8 cellular contexts compared by ENCODE assay signal in the genomic region with DNA sequence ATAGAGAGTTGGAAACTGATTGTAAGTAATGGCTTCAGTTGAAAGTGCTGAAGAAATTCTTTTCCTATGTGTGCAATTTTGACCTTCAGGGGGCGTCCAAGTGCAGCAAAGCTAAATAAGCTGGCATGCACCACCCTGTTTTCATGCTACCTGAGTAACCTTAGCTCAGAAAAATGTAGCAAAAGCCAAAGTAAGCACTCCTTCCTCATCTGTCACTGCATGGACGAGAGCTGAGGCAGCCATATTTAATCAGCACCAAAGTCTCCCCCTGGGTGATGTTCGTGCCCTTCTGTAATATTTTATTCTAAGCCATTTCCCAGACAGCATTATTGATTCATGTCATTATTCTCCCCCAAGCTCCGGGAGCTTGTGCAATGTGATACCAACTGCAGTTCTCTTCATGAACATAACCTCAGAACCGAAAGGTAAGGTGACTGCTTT.
DNase-seq lines count a peak whose midpoint lies in the region; ATAC-seq and TF ChIP-seq lines count a peak whose summit lies in the region.

No MANE protein-coding gene starts in this region.

- no peak overlapping the region for H3K4me3 Mint-ChIP-seq in T-helper 2 cell treated with Interferon-gamma antibody and Interleukin-4, amounts not matched to agents 5 μg/mL and 100 μg/mL, for 36 hours

- H3K4me1 Mint-ChIP-seq in T-helper 2 cell treated with Interferon-gamma antibody and Interleukin-4, amounts not matched to agents 5 μg/mL and 100 μg/mL, for 36 hours (ENCODE audit: low read depth): no peaks in the 10 kb centered on the region

- H3K4me1 ChIP-seq in stomach: no peaks in the 10 kb centered on the region

- H3K36me3 Mint-ChIP-seq in T-helper 2 cell treated with Interferon-gamma antibody and Interleukin-4, amounts not matched to agents 5 μg/mL and 100 μg/mL, for 36 hours (ENCODE audit: low read depth): no peaks in the 10 kb centered on the region

- no peak overlapping the region for H3K4me3 ChIP-seq in stomach

- DNase-seq in activated T-cell treated with anti-CD3 and anti-CD28 coated beads for 48 hours (ENCODE audit: low read depth) (peak; percentile 8), activated T-cell treated with anti-CD3 and anti-CD28 coated beads for 4 hours (no peak), NCI-H1105 (lab: John Stamatoyannopoulos, UW) (peak; percentile 68), glomerular visceral epithelial cell (ENCODE audit: extremely low spot score) (peak; percentile 57), stomach (peak; percentile 64), NCI-H128 (lab: John Stamatoyannopoulos, UW; ENCODE audit: unreplicated experiment) (no peak)
- peak; percentile 5 for DNase-seq in T-helper 2 cell treated with Interferon-gamma antibody and Interleukin-4, amounts not matched to agents 5 μg/mL and 100 μg/mL, for 36 hours (ENCODE audit: low spot score)

- no peak overlapping the region for H3K27ac Mint-ChIP-seq in T-helper 2 cell treated with Interferon-gamma antibody and Interleukin-4, amounts not matched to agents 5 μg/mL and 100 μg/mL, for 36 hours

- peak in 2 of 7 experiments; percentile 22 to 34 for TF ChIP-seq CTCF in stomach (IDR thresholded peaks at IDR 0.05)

- H3K27ac ChIP-seq in stomach: no peak overlapping the region

- no peak for TF ChIP-seq POLR2A in stomach (IDR thresholded peaks at IDR 0.05)

- no peaks in the 10 kb centered on the region for H3K9me3 Mint-ChIP-seq in T-helper 2 cell treated with Interferon-gamma antibody and Interleukin-4, amounts not matched to agents 5 μg/mL and 100 μg/mL, for 36 hours

- WGBS in stomach, 5 donors: 19 to 38% (median 28%) methylated on average over 5 of the region's 5 CpGs

- H3K27me3 ChIP-seq in stomach: no peaks in the 10 kb centered on the region

- H3K9me3 ChIP-seq in stomach: no peaks in the 10 kb centered on the region

- ATAC-seq in GM21717 (IDR thresholded peaks at IDR 0.05; ENCODE audit: unreplicated experiment): no peak

- H3K36me3 ChIP-seq in stomach: no peaks in the 10 kb centered on the region

- no peak for TF ChIP-seq EP300 in stomach (IDR thresholded peaks at IDR 0.05)

- intact Hi-C loops in stomach (cut with DNase I; ENCODE audit: low total_unique reads): no loop called here

- peaks cover 16% of the 10 kb centered on the region for H3K27me3 Mint-ChIP-seq in T-helper 2 cell treated with Interferon-gamma antibody and Interleukin-4, amounts not matched to agents 5 μg/mL and 100 μg/mL, for 36 hours (ENCODE audit: low read depth)

Comparison
In these comparisons a context has a peak if more than half of its experiments do, and no peak if none do; other contexts are left out.
1. DNase-seq: peak in activated T-cell treated with anti-CD3 and anti-CD28 coated beads for 48 hours (single experiment), NCI-H1105 (single experiment), T-helper 2 cell treated with Interferon-gamma antibody and Interleukin-4, amounts not matched to agents 5 μg/mL and 100 μg/mL, for 36 hours (single experiment), glomerular visceral epithelial cell (single experiment) and stomach (single experiment); none in activated T-cell treated with anti-CD3 and anti-CD28 coated beads for 4 hours (single experiment) and NCI-H128 (single experiment).